8 cellular contexts compared by ENCODE assay signal in the genomic region with DNA sequence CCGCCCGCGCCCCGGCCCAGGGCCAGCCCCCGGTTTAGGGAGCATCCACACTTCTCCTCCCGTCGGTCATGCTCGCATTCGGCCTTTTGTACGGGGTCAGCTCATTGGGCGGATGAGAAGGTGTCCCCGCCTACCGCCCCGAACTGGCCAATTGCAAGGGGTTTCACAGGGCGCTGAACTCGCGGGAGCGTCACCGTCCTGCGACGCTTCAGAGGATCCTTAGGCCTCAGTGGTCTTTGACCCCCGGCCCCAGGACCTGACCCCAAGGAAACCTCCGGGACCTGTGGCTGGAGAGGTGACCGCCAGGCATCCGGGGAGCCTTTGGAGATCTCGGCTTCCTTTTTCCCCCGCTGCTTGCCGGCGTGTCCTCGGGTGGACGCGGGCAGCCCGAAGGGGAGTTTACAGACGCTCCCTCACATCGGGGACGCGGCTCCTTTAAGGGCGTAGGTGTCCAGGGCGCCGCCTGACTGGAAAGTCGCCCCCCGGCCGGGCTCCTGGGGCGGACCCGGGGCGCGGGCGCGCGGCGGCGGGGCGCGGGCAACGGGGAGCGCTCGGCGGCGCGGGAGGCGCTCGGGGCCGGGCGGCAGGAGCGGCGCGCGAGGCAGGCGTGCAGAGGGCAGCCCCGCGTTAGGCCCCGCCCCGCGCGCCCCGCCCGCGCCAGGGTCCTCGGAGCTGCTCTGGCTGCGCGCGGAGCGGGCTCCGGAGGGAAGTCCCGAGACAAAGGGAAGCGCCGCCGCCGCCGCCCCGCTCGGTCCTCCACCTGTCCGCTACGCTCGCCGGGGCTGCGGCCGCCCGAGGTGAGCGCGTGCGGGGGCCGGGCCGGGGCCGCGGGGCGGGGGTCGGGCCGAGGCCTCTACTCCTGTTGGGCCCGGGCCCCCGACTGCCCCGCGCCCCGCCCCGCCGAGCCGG. TPM values are rescaled to one million over a fixed set of nuclear protein-coding genes. Genes with fewer than 3 reads are reported as not detected.
DNase-seq lines count a peak whose midpoint lies in the region; ATAC-seq, FAIRE-seq and TF ChIP-seq lines count a peak whose summit lies in the region.

Gene UBE2I (plus strand): TSS at position 660 of the 909 bp plus-strand sequence. CDS start 4,395 bp downstream, outside the sequence.

- H3K4me3 Mint-ChIP-seq in WTC11: peak within 1 kb of the TSS; percentile 90

- POLR2A ChIA-PET in AG04450 (lab: Yijun Ruan, JAX): interaction anchor here (0.6 to 1.2 kb wide), 6 partner anchors 15 to 1713 kb away, joined by 3 to 5 read pairs (median 4); partner anchors contain the start of gene BAIAP3
- POLR2A ChIA-PET in WTC11 (lab: Charles Lee): interaction anchor here (0.5 to 1.6 kb wide), 5 partner anchors 16 to 61 kb away, joined by 3 to 6 read pairs (median 4); no protein-coding TSS in a partner anchor

- WGBS in small intestine, 3 donors: 0 to 1% (median 1%) methylated on average over 45 to 117 of the region's 117 CpGs

- CTCF ChIA-PET in AG04450 (lab: Charles Lee): no interaction called here
- CTCF ChIA-PET in WTC11 (lab: Charles Lee): interaction anchor here (0.6 to 1.6 kb wide), 8 partner anchors 8 to 1298 kb away, joined by 3 to 7 read pairs (median 4); no protein-coding TSS in a partner anchor

- TF ChIP-seq CTCF in AG04450 (IDR thresholded peaks at IDR 0.05; ENCODE audit: low read depth, low read length) (no peak), WTC11 (IDR thresholded peaks at IDR 0.05) (no peak), bronchial epithelial cell (IDR thresholded peaks at IDR 0.05; ENCODE audit: insufficient read depth, low read length, severe bottlenecking) (no peak)

- H3K9me3 Mint-ChIP-seq in WTC11: no peaks in the 10 kb centered on the region

- H3K27me3 Mint-ChIP-seq in WTC11 (ENCODE audit: low read depth): no peaks in the 10 kb centered on the region

- H3K27me3 ChIP-seq in AG04450 (ENCODE audit: control insufficient read depth, insufficient read depth, low read length) (no peaks in the 10 kb centered on the region), bronchial epithelial cell (ENCODE audit: control insufficient read depth, insufficient read depth, low read length) (no peaks in the 10 kb centered on the region), small intestine (ENCODE audit: control insufficient read depth in 2 of 2, insufficient read depth in 2 of 2, low read length in 2 of 2) (no peaks in the 10 kb centered on the region)

- H3K36me3 ChIP-seq in bronchial epithelial cell (ENCODE audit: control insufficient read depth, insufficient read depth, low read length) (peaks cover 14% of the 10 kb centered on the region), small intestine (ENCODE audit: control insufficient read depth in 2 of 2, insufficient read depth in 2 of 2, low read length in 2 of 2) (peaks cover 0 to 4% of the 10 kb centered on the region in 2 donors)

- DNase-seq in AG04450 (ENCODE audit: low read depth, low spot score): peak; percentile 94
- peak; percentile 95 for DNase-seq in NCI-H226
- peak; percentile 96 for DNase-seq in WTC11 (ENCODE audit: low spot score)
- DNase-seq in bronchial epithelial cell (ENCODE audit: low read depth): peak; percentile 87
- DNase-seq in iPS-NIHi11 (ENCODE audit: low spot score): peak; percentile 89
- peak; percentile 99 for DNase-seq in small intestine

- H3K9me3 ChIP-seq in AG04450 (ENCODE audit: control insufficient read depth, insufficient read depth, low read length) (no peaks in the 10 kb centered on the region; the same call in 1 of the 2 replicates), small intestine (ENCODE audit: control insufficient read depth, low read depth) (no peaks in the 10 kb centered on the region)

- H3K4me1 Mint-ChIP-seq in WTC11: peaks cover 9% of the 10 kb centered on the region

- FAIRE-seq in bronchial epithelial cell (lab: Jason Lieb, UNC): no peak
- FAIRE-seq in small intestine (lab: Jason Lieb, UNC): no peak

- H3K36me3 Mint-ChIP-seq in WTC11: peaks cover 9% of the 10 kb centered on the region; the same call in 1 of the 2 replicates

- H3K4me1 ChIP-seq in small intestine (ENCODE audit: control insufficient read depth in 2 of 2, insufficient read depth in 1 of 2, low read depth in 1 of 2, low read length in 1 of 2): peaks cover 6% of the 10 kb centered on the region in 2 donors

- ATAC-seq in GM18907 (IDR thresholded peaks at IDR 0.05; ENCODE audit: unreplicated experiment): peak; percentile 65
- ATAC-seq in HG03159 (IDR thresholded peaks at IDR 0.05; ENCODE audit: unreplicated experiment): peak; percentile 53
- ATAC-seq in WTC11: peak; percentile 83

- peak within 1 kb of the TSS; percentile 98 for H3K27ac ChIP-seq in AG04450 (ENCODE audit: low read depth, low read length)
- H3K27ac ChIP-seq in small intestine (ENCODE audit: low read depth in 1 of 2, low read length in 1 of 2): peak within 1 kb of the TSS; percentile 94 to 97

- H3K4me3 ChIP-seq in AG04450 (ENCODE audit: low read depth, low read length): peak within 1 kb of the TSS; percentile 63
- peak within 1 kb of the TSS; percentile 56 for H3K4me3 ChIP-seq in bronchial epithelial cell (ENCODE audit: low read depth, low read length)
- peak within 1 kb of the TSS; percentile 78 to 95 for H3K4me3 ChIP-seq in small intestine (ENCODE audit: low read depth in 1 of 2, low read length in 2 of 2)

- peak within 1 kb of the TSS; percentile 98 for H3K27ac Mint-ChIP-seq in WTC11

TF ChIP-seq in WTC11, 78 proteins besides CTCF, POLR2A, EP300 and RAD21 (continues in another document):
- TF ChIP-seq FOXK1 (CRISPR knock-in tag; IDR thresholded peaks at IDR 0.05): peak; percentile 52; the same call in 1 of the 2 replicates
- TF ChIP-seq HMGA2 (CRISPR knock-in tag; IDR thresholded peaks at IDR 0.05): no peak
- TF ChIP-seq, protein P1, sequence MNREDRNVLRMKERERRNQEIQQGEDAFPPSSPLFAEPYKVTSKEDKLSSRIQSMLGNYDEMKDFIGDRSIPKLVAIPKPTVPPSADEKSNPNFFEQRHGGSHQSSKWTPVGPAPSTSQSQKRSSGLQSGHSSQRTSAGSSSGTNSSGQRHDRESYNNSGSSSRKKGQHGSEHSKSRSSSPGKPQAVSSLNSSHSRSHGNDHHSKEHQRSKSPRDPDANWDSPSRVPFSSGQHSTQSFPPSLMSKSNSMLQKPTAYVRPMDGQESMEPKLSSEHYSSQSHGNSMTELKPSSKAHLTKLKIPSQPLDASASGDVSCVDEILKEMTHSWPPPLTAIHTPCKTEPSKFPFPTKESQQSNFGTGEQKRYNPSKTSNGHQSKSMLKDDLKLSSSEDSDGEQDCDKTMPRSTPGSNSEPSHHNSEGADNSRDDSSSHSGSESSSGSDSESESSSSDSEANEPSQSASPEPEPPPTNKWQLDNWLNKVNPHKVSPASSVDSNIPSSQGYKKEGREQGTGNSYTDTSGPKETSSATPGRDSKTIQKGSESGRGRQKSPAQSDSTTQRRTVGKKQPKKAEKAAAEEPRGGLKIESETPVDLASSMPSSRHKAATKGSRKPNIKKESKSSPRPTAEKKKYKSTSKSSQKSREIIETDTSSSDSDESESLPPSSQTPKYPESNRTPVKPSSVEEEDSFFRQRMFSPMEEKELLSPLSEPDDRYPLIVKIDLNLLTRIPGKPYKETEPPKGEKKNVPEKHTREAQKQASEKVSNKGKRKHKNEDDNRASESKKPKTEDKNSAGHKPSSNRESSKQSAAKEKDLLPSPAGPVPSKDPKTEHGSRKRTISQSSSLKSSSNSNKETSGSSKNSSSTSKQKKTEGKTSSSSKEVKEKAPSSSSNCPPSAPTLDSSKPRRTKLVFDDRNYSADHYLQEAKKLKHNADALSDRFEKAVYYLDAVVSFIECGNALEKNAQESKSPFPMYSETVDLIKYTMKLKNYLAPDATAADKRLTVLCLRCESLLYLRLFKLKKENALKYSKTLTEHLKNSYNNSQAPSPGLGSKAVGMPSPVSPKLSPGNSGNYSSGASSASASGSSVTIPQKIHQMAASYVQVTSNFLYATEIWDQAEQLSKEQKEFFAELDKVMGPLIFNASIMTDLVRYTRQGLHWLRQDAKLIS (CRISPR knock-in tag; IDR thresholded peaks at IDR 0.05; ENCODE audit: borderline replicate concordance): no peak
- no peak for TF ChIP-seq MYBL2 (CRISPR knock-in tag; IDR thresholded peaks at IDR 0.05)
- no peak for TF ChIP-seq ZNF425 (CRISPR knock-in tag; conservative IDR thresholded peaks at IDR 0.05)
- TF ChIP-seq TEAD1 (CRISPR knock-in tag; IDR thresholded peaks at IDR 0.05): no peak
- TF ChIP-seq ATF2 (CRISPR knock-in tag; IDR thresholded peaks at IDR 0.05; ENCODE audit: borderline replicate concordance, low read depth): no peak
- 0 out of 2 replicates have a peak, but pooled peaks have one; percentile 52 for TF ChIP-seq TCF7 (CRISPR knock-in tag; IDR thresholded peaks at IDR 0.05; ENCODE audit: low read depth)

RNA-seq across cellular contexts. Expression of gene UBE2I, which starts in this region (rescaled TPM):
- polyA plus RNA-seq in AG04450 (2011; rRNA removed) (148 and 165 TPM in 2 replicates), small intestine (10 to 100 TPM; 38.7 to 85.5 (median 44.0) TPM)
- 81.1 and 99.3 TPM in 2 replicates for polyA minus RNA-seq in AG04450 (2011; rRNA and poly(A)+ RNA removed)
- total RNA-seq in WTC11 (2021) (211 to 229 TPM (median 222 TPM) in 3 replicates), bronchial epithelial cell (34.9 and 49.8 TPM in 2 replicates)

Comparison
In these comparisons a context has a peak if more than half of its experiments do, and no peak if none do; other contexts are left out.
1. Peak in every context shown above with its lines: DNase-seq, ATAC-seq, H3K4me3 ChIP-seq and H3K27ac ChIP-seq.